In the genomic region with DNA sequence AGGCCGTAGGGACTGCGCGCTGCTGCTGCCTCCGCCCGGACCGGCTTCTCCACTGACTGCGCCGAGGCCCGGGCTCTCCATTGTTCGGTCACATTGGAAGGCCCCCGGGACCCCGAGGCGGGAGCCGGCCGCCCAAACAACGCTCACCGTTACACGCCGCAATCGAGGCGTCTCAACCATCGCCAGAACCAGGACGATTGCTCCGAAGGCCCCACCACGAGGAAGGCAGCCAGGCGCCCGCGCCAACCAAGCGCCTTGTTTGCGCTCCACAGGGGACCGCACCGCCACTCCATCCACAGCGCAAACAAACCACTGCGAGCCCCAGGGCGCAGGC, we compare ENCODE assay signal across 8 cellular contexts. TPM values are rescaled to one million over a fixed set of nuclear protein-coding genes. Genes with fewer than 3 reads are reported as not detected.
DNase-seq lines count a peak whose midpoint lies in the region; ATAC-seq, FAIRE-seq and TF ChIP-seq lines count a peak whose summit lies in the region.

No MANE protein-coding gene starts in this region.

- intact Hi-C loops in kidney (cut with DNase I) (loop anchor here (10.0 kb wide), 1 partner anchor 246 kb away; no protein-coding TSS in a partner anchor), OCI-LY7 (cut with micrococcal nuclease; ENCODE audit: unreplicated experiment) (no loop called here)

- H3K4me1 ChIP-seq in BLaER1 (peaks cover 37% of the 10 kb centered on the region), kidney (ENCODE audit: control insufficient read depth in 1 of 2, insufficient read depth in 1 of 2, low read depth in 1 of 2, low read length in 2 of 2) (peaks cover 2 to 16% of the 10 kb centered on the region in 2 donors), suprapubic skin (peaks cover 51% of the 10 kb centered on the region), OCI-LY7 (ENCODE audit: insufficient read depth, low read length, poor library complexity, severe bottlenecking) (no peaks in the 10 kb centered on the region)

- H4K20me1 ChIP-seq in BLaER1: peaks cover 55% of the 10 kb centered on the region
- no peaks in the 10 kb centered on the region for H4K20me1 ChIP-seq in OCI-LY7 (ENCODE audit: insufficient read depth, low read length)

- no peak for TF ChIP-seq CTCF in kidney (IDR thresholded peaks at IDR 0.05; ENCODE audit: borderline replicate concordance, extremely low read depth, insufficient read depth)
- peak in 1 of 2 donors; percentile 23 for TF ChIP-seq CTCF in suprapubic skin (IDR thresholded peaks at IDR 0.05)
- no peak for TF ChIP-seq CTCF in OCI-LY7 (conservative IDR thresholded peaks at IDR 0.05; ENCODE audit: low read length)

- BruUV-seq in OCI-LY7 (replicated peaks; lab: Mats Ljungman, UMichigan): no TSS peak

- POLR2A ChIA-PET in OCI-LY7 (lab: Charles Lee): no interaction called here

- CTCF ChIA-PET in OCI-LY7 (lab: Charles Lee; ENCODE audit: unreplicated experiment): no interaction called here

- no peak for DNase-seq in kidney
- DNase-seq in suprapubic skin (ENCODE audit: low spot score in 2 of 2): no peak
- DNase-seq in kidney glomerular epithelial cell (lab: John Stamatoyannopoulos, UW): no peak
- no peak for DNase-seq in OCI-LY7 (ENCODE audit: low spot score)

- H3K4me3 ChIP-seq in BLaER1: peak overlapping the region; percentile 82
- H3K4me3 ChIP-seq in kidney (ENCODE audit: low read length in 2 of 2): peak overlapping the region; percentile 75 to 90
- peak overlapping the region; percentile 83 for H3K4me3 ChIP-seq in suprapubic skin
- H3K4me3 ChIP-seq in OCI-LY7 (ENCODE audit: low read depth, low read length, poor library complexity, severe bottlenecking): no peak overlapping the region

- no peak for TF ChIP-seq EP300 in suprapubic skin (IDR thresholded peaks at IDR 0.05)

- no peak overlapping the region for H2AFZ ChIP-seq in OCI-LY7 (ENCODE audit: low read length)

- H3K9ac ChIP-seq in BLaER1 (peak overlapping the region; percentile 97), kidney (ENCODE audit: low read length in 2 of 2) (peak overlapping the region; percentile 87 to 88)

- no peaks in the 10 kb centered on the region for H3K79me2 ChIP-seq in OCI-LY7 (ENCODE audit: insufficient read depth, low read depth, low read length)

- no peaks in the 10 kb centered on the region for H3K9me2 ChIP-seq in OCI-LY7 (ENCODE audit: insufficient read depth, low read length)

- no peak for FAIRE-seq in kidney (lab: Jason Lieb, UNC)

- H3K4me2 ChIP-seq in BLaER1: peak overlapping the region; percentile 88
- no peak overlapping the region for H3K4me2 ChIP-seq in OCI-LY7 (ENCODE audit: low read length)

- H3K9me3 ChIP-seq in BLaER1: no peaks in the 10 kb centered on the region
- H3K9me3 ChIP-seq in kidney (ENCODE audit: control insufficient read depth in 1 of 2, low read length in 2 of 2): no peaks in the 10 kb centered on the region
- no peaks in the 10 kb centered on the region for H3K9me3 ChIP-seq in suprapubic skin
- H3K9me3 ChIP-seq in OCI-LY7 (ENCODE audit: low read length): no peaks in the 10 kb centered on the region

- peaks cover 30% of the 10 kb centered on the region for H3K36me3 ChIP-seq in BLaER1
- peaks cover 17 to 25% of the 10 kb centered on the region in 2 donors for H3K36me3 ChIP-seq in kidney (ENCODE audit: control insufficient read depth in 1 of 2, insufficient read depth in 2 of 2, low read length in 2 of 2)
- H3K36me3 ChIP-seq in suprapubic skin: peaks cover 30% of the 10 kb centered on the region
- H3K36me3 ChIP-seq in OCI-LY7 (ENCODE audit: insufficient read depth, low read length): no peaks in the 10 kb centered on the region

- H3K27me3 ChIP-seq in BLaER1 (no peaks in the 10 kb centered on the region), suprapubic skin (no peaks in the 10 kb centered on the region)

- H3K27ac ChIP-seq in BLaER1 (peak overlapping the region; percentile 98), angular gyrus (ENCODE audit: low read depth, low read length) (peak overlapping the region; percentile 94), kidney (ENCODE audit: low read depth in 2 of 2, low read length in 2 of 2) (peak overlapping the region; percentile 94 to 96), suprapubic skin (peak overlapping the region; percentile 99), OCI-LY7 (ENCODE audit: low read depth, low read length, poor library complexity, severe bottlenecking) (no peak overlapping the region)

- ATAC-seq in HG03439 (IDR thresholded peaks at IDR 0.05; ENCODE audit: unreplicated experiment) (peak; percentile 16), HG03196 (IDR thresholded peaks at IDR 0.05; ENCODE audit: unreplicated experiment) (no peak)

- no peak for TF ChIP-seq POLR2A in suprapubic skin (IDR thresholded peaks at IDR 0.05)

- 0% methylated on average over 24 of the region's 35 CpGs for WGBS in suprapubic skin

RNA-seq across cellular contexts. Expression of a gene that starts 0.6 kb away (rescaled TPM):
- total RNA-seq in kidney (533 TPM), suprapubic skin (1,000 to 10,000 TPM; 1,347 to 1,926 (median 1,666) TPM), OCI-LY7 (2022) (not detected in 2 replicates)
- 90.6 TPM for polyA plus RNA-seq in kidney (ENCODE audit: insufficient read depth, low read depth, low replicate concordance)
- total RNA-seq in OCI-LY7 (2014; rRNA removed; shearing (Covaris generic)): not detected in 2 replicates

RNA-seq across cellular contexts. Expression of a gene that starts 9.5 kb away (rescaled TPM):
- not detected for total RNA-seq in kidney
- not detected for polyA plus RNA-seq in kidney (ENCODE audit: insufficient read depth, low read depth, low replicate concordance)
- not detected for total RNA-seq in suprapubic skin
- total RNA-seq in OCI-LY7 (2014; rRNA removed; shearing (Covaris generic)): not detected in 2 replicates
- not detected in 2 replicates for total RNA-seq in OCI-LY7 (2022)

RNA-seq across cellular contexts. Expression of a gene that starts 59.0 kb away (rescaled TPM):
- not detected for total RNA-seq in kidney
- polyA plus RNA-seq in kidney (ENCODE audit: insufficient read depth, low read depth, low replicate concordance): not detected
- not detected for total RNA-seq in suprapubic skin
- total RNA-seq in OCI-LY7 (2014; rRNA removed; shearing (Covaris generic)): not detected in 2 replicates
- total RNA-seq in OCI-LY7 (2022): not detected in 2 replicates

Comparison
In these comparisons a context has a peak if more than half of its experiments do, and no peak if none do; other contexts are left out.
1. RNA of a gene that starts 0.6 kb away (total RNA-seq): 1,347 to 1,926 TPM in suprapubic skin and 533 TPM in kidney (single experiment); not detected in OCI-LY7; every median in the first group is over 100 times any median in the second.